In the genomic region with DNA sequence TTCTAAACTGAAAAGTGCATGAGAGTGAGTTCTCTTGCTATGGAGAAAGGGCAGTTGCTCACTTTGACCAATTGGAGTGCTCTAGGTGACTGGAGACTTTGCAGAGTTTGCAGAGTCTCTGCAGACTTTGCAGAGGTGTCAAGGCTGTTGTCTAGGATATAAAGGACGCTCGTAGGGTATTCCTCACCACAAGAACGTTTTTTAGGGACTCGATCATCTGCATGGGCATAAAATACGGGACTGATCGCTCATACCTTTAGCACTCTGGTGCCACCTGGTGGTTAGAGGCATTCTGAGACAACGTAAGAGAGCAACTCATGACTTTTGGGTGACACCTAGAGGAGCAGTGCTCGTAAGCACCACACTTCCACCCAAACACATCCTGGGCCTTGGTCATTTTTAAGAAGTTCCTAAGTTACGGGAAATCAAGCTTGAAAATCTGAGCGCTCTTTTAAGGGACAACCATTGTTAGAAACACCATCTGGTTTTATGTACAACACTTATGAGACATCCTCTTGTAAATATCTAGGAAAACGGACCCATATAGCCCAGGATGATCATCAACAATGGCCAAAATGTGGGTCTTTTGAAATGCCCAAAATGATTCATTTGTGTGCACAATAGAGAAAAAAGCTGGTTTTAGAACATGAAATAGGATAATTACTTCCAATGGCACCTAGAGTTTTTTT, we compare ENCODE assay signal across 8 cellular contexts. TPM values are rescaled to one million over a fixed set of nuclear protein-coding genes. Genes with fewer than 3 reads are reported as not detected.
A peak's percentile ranks its signal among the peaks of the same experiment; 100 is the strongest.
DNase-seq lines count a peak whose midpoint lies in the region; ATAC-seq and TF ChIP-seq lines count a peak whose summit lies in the region.

No MANE protein-coding gene starts in this region.

- H3K9me3 ChIP-seq in NT2/D1 (ENCODE audit: insufficient read depth, low read length) = peaks cover 16% of the 10 kb centered on the region; the same call in 1 of the 2 replicates

- H3K27ac Mint-ChIP-seq in endothelial cell (ENCODE audit: unreplicated experiment) = no peak overlapping the region

- H3K27me3 Mint-ChIP-seq in endothelial cell (ENCODE audit: unreplicated experiment) = no peaks in the 10 kb centered on the region

- no peaks in the 10 kb centered on the region for H3K4me1 ChIP-seq in NT2/D1 (ENCODE audit: insufficient read depth, insufficient read length)

- no peaks in the 10 kb centered on the region for H3K9me3 Mint-ChIP-seq in endothelial cell (ENCODE audit: unreplicated experiment)

- DNase-seq in AG08395 (ENCODE audit: low spot score) (peak; percentile 89), HuH-7 (ENCODE audit: low spot score) (peak; percentile 59), NT2/D1 (ENCODE audit: low read depth, low spot score) (peak; percentile 97), endothelial cell (ENCODE audit: low spot score) (peak; percentile 88), middle frontal gyrus (ENCODE audit: extremely low spot score, low spot score) (peak; percentile 92)
- DNase-seq in activated CD8-positive, alpha-beta memory T cell treated with anti-CD3 and anti-CD28 coated beads for 4 hours (ENCODE audit: low read depth in 2 of 2) = peak; percentile 80
- DNase-seq in stimulated activated CD8-positive, alpha-beta memory T cell treated with anti-CD3 and anti-CD28 coated beads, Interleukin-4, amount 100 ng/mL, for 1 hour (ENCODE audit: low read depth in 2 of 2, low spot score in 1 of 2) = peak; percentile 79 to 80

- peak; percentile 77 for ATAC-seq in GM18909 (IDR thresholded peaks at IDR 0.05; ENCODE audit: poor library complexity, unreplicated experiment)

- H3K36me3 ChIP-seq in NT2/D1 (ENCODE audit: insufficient read depth, insufficient read length, low read length) = no peaks in the 10 kb centered on the region

- H3K4me3 Mint-ChIP-seq in endothelial cell (ENCODE audit: unreplicated experiment) = no peak overlapping the region

- no peak overlapping the region for H3K4me3 ChIP-seq in NT2/D1 (ENCODE audit: insufficient read length, low read depth)

- no peaks in the 10 kb centered on the region for H3K27me3 ChIP-seq in NT2/D1 (ENCODE audit: insufficient read depth, insufficient read length)

- H3K4me1 Mint-ChIP-seq in endothelial cell (ENCODE audit: unreplicated experiment) = no peaks in the 10 kb centered on the region

- H3K9ac ChIP-seq in NT2/D1 (ENCODE audit: insufficient read length, low read depth) = no peak overlapping the region

- H3K36me3 Mint-ChIP-seq in endothelial cell (ENCODE audit: low read depth, unreplicated experiment) = no peaks in the 10 kb centered on the region

- peak; percentile 97 for TF ChIP-seq CTCF in endothelial cell (IDR thresholded peaks at IDR 0.05; ENCODE audit: unreplicated experiment)

RNA-seq across cellular contexts. Expression of a gene that starts 51.6 kb away (rescaled TPM):
- not detected for total RNA-seq in endothelial cell (ENCODE audit: unreplicated experiment)
